14 cellular contexts compared by ENCODE assay signal in genomic region chr17:38850374-38850773, GRCh38. TPM values are rescaled to one million over a fixed set of nuclear protein-coding genes. Genes with fewer than 3 reads are reported as not detected.
DNase-seq lines count a peak whose midpoint lies in the region; ATAC-seq and TF ChIP-seq lines count a peak whose summit lies in the region.
"Had no signal": no experiment of that assay in that cellular context is flagged by ENCODE, and none has a peak within 500 bp of the region (broad histone marks: within the 10 kb centered on the region; RNA-seq: fewer than 3 reads in every experiment).

No MANE protein-coding gene starts in this region.

- H3K9me3 ChIP-seq in SK-N-MC (ENCODE audit: low read depth, low read length) (no peaks in the 10 kb centered on the region), skeletal muscle satellite cell (replicated peaks; ENCODE audit: low read length) (no peaks in the 10 kb centered on the region), lower lobe of right lung (no peaks in the 10 kb centered on the region)
- H3K9me3 ChIP-seq: SJSA1 had no signal

- peak overlapping the region; percentile 95 for H3K4me2 ChIP-seq in skeletal muscle satellite cell (ENCODE audit: low read length)

- no peaks in the 10 kb centered on the region for H3K27me3 ChIP-seq in skeletal muscle satellite cell (ENCODE audit: control insufficient read depth, insufficient read depth, low read length)
- H3K27me3 ChIP-seq in lower lobe of right lung (ENCODE audit: low read depth), result no peaks in the 10 kb centered on the region
- H3K27me3 ChIP-seq: SJSA1 had no signal

- H3K27ac ChIP-seq in SK-N-MC, result no peak overlapping the region
- no peak overlapping the region for H3K27ac ChIP-seq in lower lobe of right lung
- H3K27ac ChIP-seq: SJSA1 had no signal

- intact Hi-C loops in lower lobe of right lung (cut with DNase I), result no loop called here

- H3K36me3 Mint-ChIP-seq in activated T-cell treated with anti-CD3 and anti-CD28 coated beads, Interleukin-2, amount 50 U/mL, for 72 hours (ENCODE audit: insufficient read depth in 2 of 2), result peaks cover 31 to 50% of the 10 kb centered on the region in 2 donors

- TF ChIP-seq CTCF in fibroblast of mammary gland (conservative IDR thresholded peaks at IDR 0.05; ENCODE audit: control insufficient read depth, insufficient read depth, low read depth, low read length) (no peak), lower lobe of right lung (IDR thresholded peaks at IDR 0.05) (no peak)

- H3K4me3 ChIP-seq in SK-N-MC, result peak overlapping the region; percentile 91; the same call in 1 of the 2 replicates
- H3K4me3 ChIP-seq in fibroblast of mammary gland (ENCODE audit: control insufficient read depth, low read depth, low read length), result peak overlapping the region; percentile 100
- H3K4me3 ChIP-seq in skeletal muscle satellite cell (ENCODE audit: low read length), result peak overlapping the region; percentile 78
- no peak overlapping the region for H3K4me3 ChIP-seq in lower lobe of right lung

- H3K36me3 ChIP-seq in SK-N-MC (ENCODE audit: insufficient read depth, low read length) (peaks cover 60% of the 10 kb centered on the region), skeletal muscle satellite cell (ENCODE audit: insufficient read depth, low read length) (peaks cover 63% of the 10 kb centered on the region), lower lobe of right lung (peaks cover 61% of the 10 kb centered on the region)

- H3K27me3 Mint-ChIP-seq in activated T-cell treated with anti-CD3 and anti-CD28 coated beads, Interleukin-2, amount 50 U/mL, for 72 hours (ENCODE audit: low read depth), result no peaks in the 10 kb centered on the region

- DNase-seq in activated T-cell treated with anti-CD3 and anti-CD28 coated beads, Interleukin-2, amount 50 U/mL, for 72 hours, result no peak
- DNase-seq in activated T-cell treated with anti-CD3 and anti-CD28 coated beads for 4 hours, result no peak
- no peak for DNase-seq in SK-N-MC (ENCODE audit: low read depth, low spot score)
- no peak for DNase-seq in fibroblast of mammary gland (ENCODE audit: low read depth)
- DNase-seq in lower lobe of right lung, result no peak
- no peak for DNase-seq in NCI-H526 (lab: John Stamatoyannopoulos, UW)
- no peak for DNase-seq in iPS-NIHi7 (ENCODE audit: extremely low spot score)
- DNase-seq: activated CD8-positive, alpha-beta memory T cell treated with anti-CD3 and anti-CD28 coated beads for 24 hours; cerebellar nuclear complex; KBM-7; NCI-H446 treated with DMSO at 0.1 percent for 48 hours; substantia nigra had no signal

- peaks cover 55% of the 10 kb centered on the region for H3K4me1 Mint-ChIP-seq in activated T-cell treated with anti-CD3 and anti-CD28 coated beads, Interleukin-2, amount 50 U/mL, for 72 hours (ENCODE audit: low read depth)

- peak overlapping the region; percentile 99 to 100 for H3K4me3 Mint-ChIP-seq in activated T-cell treated with anti-CD3 and anti-CD28 coated beads, Interleukin-2, amount 50 U/mL, for 72 hours

- H3K27ac Mint-ChIP-seq in activated T-cell treated with anti-CD3 and anti-CD28 coated beads, Interleukin-2, amount 50 U/mL, for 72 hours, result peak overlapping the region; percentile 98

- H3K4me1 ChIP-seq in skeletal muscle satellite cell (ENCODE audit: control insufficient read depth, insufficient read depth, low read length) (peaks cover 24% of the 10 kb centered on the region), lower lobe of right lung (peaks cover 29% of the 10 kb centered on the region)

- H3K9ac ChIP-seq in SK-N-MC (ENCODE audit: insufficient read length) (peak overlapping the region; percentile 46), skeletal muscle satellite cell (ENCODE audit: low read depth, low read length) (peak overlapping the region; percentile 97)

- H3K9me3 Mint-ChIP-seq in activated T-cell treated with anti-CD3 and anti-CD28 coated beads, Interleukin-2, amount 50 U/mL, for 72 hours, result no peaks in the 10 kb centered on the region

- ATAC-seq in activated T-cell treated with anti-CD3 and anti-CD28 coated beads, Interleukin-2, amount 50 U/mL, for 72 hours (replicated peaks in 1 of 2), result no peak
- no peak for ATAC-seq in lower lobe of right lung

RNA-seq across cellular contexts. Expression of gene RPL23, which starts 3.1 kb away (rescaled TPM):
- total RNA-seq in activated T-cell treated with anti-CD3 and anti-CD28 coated beads, Interleukin-2, amount 50 U/mL, for 72 hours, result 1,000 to 10,000 TPM; 1,230 to 1,505 TPM
- 1,089 and 1,655 TPM in 2 replicates for total RNA-seq in skeletal muscle satellite cell (2012; rRNA removed)
- total RNA-seq in lower lobe of right lung, result 1,156 TPM

RNA-seq across cellular contexts. Expression of gene LASP1, which starts 19.5 kb away (rescaled TPM):
- total RNA-seq in activated T-cell treated with anti-CD3 and anti-CD28 coated beads, Interleukin-2, amount 50 U/mL, for 72 hours, result 100 to 1,000 TPM; 160 to 172 TPM
- total RNA-seq in skeletal muscle satellite cell (2012; rRNA removed), result 172 and 203 TPM in 2 replicates
- total RNA-seq in lower lobe of right lung, result 158 TPM

RNA-seq across cellular contexts. Expression of gene CWC25, which starts 25.3 kb away (rescaled TPM):
- 10 to 100 TPM; 29.7 to 33.5 TPM for total RNA-seq in activated T-cell treated with anti-CD3 and anti-CD28 coated beads, Interleukin-2, amount 50 U/mL, for 72 hours
- total RNA-seq in skeletal muscle satellite cell (2012; rRNA removed), result 7.9 TPM in 2 replicates
- total RNA-seq in lower lobe of right lung, result 22.3 TPM

RNA-seq across cellular contexts. Expression of gene PIP4K2B, which starts 51.0 kb away (rescaled TPM):
- 10 to 100 TPM; 32.7 to 34.3 TPM for total RNA-seq in activated T-cell treated with anti-CD3 and anti-CD28 coated beads, Interleukin-2, amount 50 U/mL, for 72 hours
- total RNA-seq in skeletal muscle satellite cell (2012; rRNA removed), result 37.3 and 41.1 TPM in 2 replicates
- 44.8 TPM for total RNA-seq in lower lobe of right lung
